ENCODE assay signal across 33 cellular contexts in genomic region chr1:7754234-7754633, GRCh38. TPM values are rescaled to one million over a fixed set of nuclear protein-coding genes. Genes with fewer than 3 reads are reported as not detected.
DNase-seq lines count a peak whose midpoint lies in the region; ATAC-seq, FAIRE-seq and TF ChIP-seq lines count a peak whose summit lies in the region.
"Had no signal": no experiment of that assay in that cellular context is flagged by ENCODE, and none has a peak within 500 bp of the region (broad histone marks: within the 10 kb centered on the region; RNA-seq: fewer than 3 reads in every experiment).

No MANE protein-coding gene starts in this region.

- no peak overlapping the region for H3K9ac ChIP-seq in BLaER1 treated with 17β-estradiol and CSF1 and Interleukin-3, amounts not matched to agents 10 nM and 100 nM
- H3K9ac ChIP-seq: GM23248 had no signal

- H3K4me1 ChIP-seq in BLaER1 treated with 17β-estradiol and CSF1 and Interleukin-3, amounts not matched to agents 10 nM and 100 nM = peaks cover 11 to 32% (median 21%) of the 10 kb centered on the region in 10 experiments
- H3K4me1 ChIP-seq in spleen = peaks cover 6 to 40% (median 29%) of the 10 kb centered on the region in 6 donors
- H3K4me1 ChIP-seq: Caco-2, colonic mucosa, prostate gland had no signal

- H3K4me2 ChIP-seq in BLaER1 treated with 17β-estradiol and CSF1 and Interleukin-3, amounts not matched to agents 10 nM and 100 nM = peak overlapping the region in 8 of 11 experiments; percentile 43 to 78 (median 58); a peak in 13 of 22 replicates
- H3K4me2 ChIP-seq: PC-9 had no signal

- intact Hi-C loops in spleen (cut with DNase I; ENCODE audit: low total_unique reads) = no loop called here

- in situ Hi-C loops in KBM-7 (cut with MboI; ENCODE audit: low pct_unique_long_range_greater_than_20kb, low sequenced_read_pairs) = loop anchor here (10.0 kb wide), 1 partner anchor 79 kb away; no protein-coding TSS in a partner anchor

- no peak overlapping the region for H3K27ac Mint-ChIP-seq in activated CD8-positive, alpha-beta T cell treated with anti-CD3 and anti-CD28 coated beads, Interleukin-2, amount 10 ng/mL, durations not matched to agents 7 days and 5 days
- H3K27ac Mint-ChIP-seq in immature natural killer cell = peak overlapping the region in 5 of 6 donors; percentile 4 to 76 (median 45)
- H3K27ac Mint-ChIP-seq: activated CD4-positive, alpha-beta memory T cell treated with anti-CD3 and anti-CD28 coated beads for 36 hours; activated naive CD8-positive, alpha-beta T cell; T-helper 1 cell treated with Interleukin-12 subunit alpha and Interleukin-12 subunit beta and Interleukin-4 antibody, amounts not matched to agents 30 μg/mL and 1 μg/mL, for 36 hours had no signal

- no peak for ATAC-seq in activated CD8-positive, alpha-beta T cell treated with anti-CD3 and anti-CD28 coated beads, Interleukin-2, amount 10 ng/mL, durations not matched to agents 7 days and 5 days
- no peak for ATAC-seq in GM18498 (IDR thresholded peaks at IDR 0.05; ENCODE audit: unreplicated experiment)
- ATAC-seq: activated CD4-positive, CD25-positive, alpha-beta regulatory T cell treated with anti-CD3 and anti-CD28 coated beads, Interleukin-2, amount 50 U/mL, for 24 hours; Right ventricle myocardium inferior; SK-N-SH treated with all-trans-retinoic acid at 6 μM for 48 hours had no signal

- H3K4me3 ChIP-seq in BLaER1 treated with 17β-estradiol and CSF1 and Interleukin-3, amounts not matched to agents 10 nM and 100 nM = no peak overlapping the region
- H3K4me3 ChIP-seq in spleen = no peak overlapping the region
- H3K4me3 ChIP-seq: ascending aorta, cardiac muscle cell, colonic mucosa, GM23248, left ventricle myocardium inferior, MG63, PC-9, prostate gland, sigmoid colon, tibial nerve had no signal

- POLR2A ChIA-PET in activated CD8-positive, alpha-beta T cell treated with anti-CD3 and anti-CD28 coated beads, Interleukin-2, amount 10 ng/mL, durations not matched to agents 7 days and 5 days (lab: Charles Lee) = interaction anchor here (1.2 kb wide), 1 partner anchor 87 kb away, joined by 3 read pairs; no protein-coding TSS in a partner anchor

- no peak for DNase-seq in GM12891 (ENCODE audit: insufficient read length, low spot score)
- DNase-seq in activated CD8-positive, alpha-beta T cell treated with anti-CD3 and anti-CD28 coated beads, Interleukin-2, amount 10 ng/mL, durations not matched to agents 7 days and 5 days = no peak
- DNase-seq in immature natural killer cell = no peak
- no peak for DNase-seq in spleen
- no peak for DNase-seq in KBM-7
- DNase-seq: activated CD4-positive, alpha-beta memory T cell treated with anti-CD3 and anti-CD28 coated beads for 36 hours; activated effector memory CD4-positive, alpha-beta T cell treated with anti-CD3 and anti-CD28 coated beads, Interleukin-2, amount 50 U/mL, for 16 hours; C1 segment of cervical spinal cord; Caco-2; colonic mucosa; DMS53; effector CD8-positive, alpha-beta T cell; erythroblast; GM23248; left ventricle myocardium inferior; MG63; NCI-H1930; NCI-H524; PC-9; sigmoid colon; stimulated activated CD4-positive, alpha-beta T cell treated with anti-CD3 and anti-CD28 coated beads, Interleukin-4, amount 100 ng/mL, for 24 hours had no signal

- no peaks in the 10 kb centered on the region for H3K9me3 Mint-ChIP-seq in activated CD8-positive, alpha-beta T cell treated with anti-CD3 and anti-CD28 coated beads, Interleukin-2, amount 10 ng/mL, durations not matched to agents 7 days and 5 days (ENCODE audit: insufficient read depth)
- H3K9me3 Mint-ChIP-seq in immature natural killer cell = no peaks in the 10 kb centered on the region
- H3K9me3 Mint-ChIP-seq: activated CD4-positive, alpha-beta memory T cell treated with anti-CD3 and anti-CD28 coated beads for 36 hours; T-helper 1 cell treated with Interleukin-12 subunit alpha and Interleukin-12 subunit beta and Interleukin-4 antibody, amounts not matched to agents 30 μg/mL and 1 μg/mL, for 36 hours had no signal

- FAIRE-seq in GM12891 (lab: Jason Lieb, UNC) = peak; percentile 26
- FAIRE-seq: keratinocyte had no signal

- H3K4me3 Mint-ChIP-seq in activated CD8-positive, alpha-beta T cell treated with anti-CD3 and anti-CD28 coated beads, Interleukin-2, amount 10 ng/mL, durations not matched to agents 7 days and 5 days = peak overlapping the region; percentile 21
- H3K4me3 Mint-ChIP-seq in immature natural killer cell = peak overlapping the region in 4 of 5 donors; percentile 12 to 55 (median 49)
- H3K4me3 Mint-ChIP-seq: activated CD4-positive, alpha-beta memory T cell treated with anti-CD3 and anti-CD28 coated beads for 36 hours; activated naive CD8-positive, alpha-beta T cell; T-helper 1 cell treated with Interleukin-12 subunit alpha and Interleukin-12 subunit beta and Interleukin-4 antibody, amounts not matched to agents 30 μg/mL and 1 μg/mL, for 36 hours had no signal

- no peaks in the 10 kb centered on the region for H3K36me3 Mint-ChIP-seq in activated CD8-positive, alpha-beta T cell treated with anti-CD3 and anti-CD28 coated beads, Interleukin-2, amount 10 ng/mL, durations not matched to agents 7 days and 5 days (ENCODE audit: low read depth)
- no peaks in the 10 kb centered on the region for H3K36me3 Mint-ChIP-seq in immature natural killer cell
- H3K36me3 Mint-ChIP-seq: activated CD4-positive, alpha-beta memory T cell treated with anti-CD3 and anti-CD28 coated beads for 36 hours; activated naive CD8-positive, alpha-beta T cell had no signal

- no peaks in the 10 kb centered on the region for H3K27me3 ChIP-seq in BLaER1 treated with 17β-estradiol and CSF1 and Interleukin-3, amounts not matched to agents 10 nM and 100 nM
- H3K27me3 ChIP-seq in spleen (replicated peaks in 1 of 7) = no peaks in the 10 kb centered on the region
- H3K27me3 ChIP-seq: ascending aorta, cardiac muscle cell, colonic mucosa, MG63, sigmoid colon, tibial nerve had no signal

- H3K4me1 Mint-ChIP-seq in activated CD8-positive, alpha-beta T cell treated with anti-CD3 and anti-CD28 coated beads, Interleukin-2, amount 10 ng/mL, durations not matched to agents 7 days and 5 days (ENCODE audit: low read depth) = peaks cover 30% of the 10 kb centered on the region
- H3K4me1 Mint-ChIP-seq in immature natural killer cell = peaks cover 19 to 21% of the 10 kb centered on the region in 2 donors

- peaks cover 0 to 8% (median 0%) of the 10 kb centered on the region in 11 experiments; a peak in 2 of 22 replicates for H3K36me3 ChIP-seq in BLaER1 treated with 17β-estradiol and CSF1 and Interleukin-3, amounts not matched to agents 10 nM and 100 nM
- peaks cover 0 to 10% (median 0%) of the 10 kb centered on the region in 6 donors for H3K36me3 ChIP-seq in spleen
- H3K36me3 ChIP-seq: ascending aorta, cardiac muscle cell, colonic mucosa, MG63, prostate gland, sigmoid colon had no signal

- no peak for TF ChIP-seq CTCF in spleen (IDR thresholded peaks at IDR 0.05 in 8 of 11, conservative IDR thresholded peaks at IDR 0.05 in 3 of 11)

- peaks cover 4% of the 10 kb centered on the region for H3K27me3 Mint-ChIP-seq in activated CD8-positive, alpha-beta T cell treated with anti-CD3 and anti-CD28 coated beads, Interleukin-2, amount 10 ng/mL, durations not matched to agents 7 days and 5 days (ENCODE audit: low read depth)
- peaks cover 0 to 26% (median under 1%) of the 10 kb centered on the region in 3 donors for H3K27me3 Mint-ChIP-seq in immature natural killer cell (ENCODE audit: low read depth in 3 of 3)

- no peaks in the 10 kb centered on the region for H4K20me1 ChIP-seq in BLaER1 treated with 17β-estradiol and CSF1 and Interleukin-3, amounts not matched to agents 10 nM and 100 nM

- no peaks in the 10 kb centered on the region for H3K9me3 ChIP-seq in BLaER1 treated with 17β-estradiol and CSF1 and Interleukin-3, amounts not matched to agents 10 nM and 100 nM (replicated peaks in 1 of 11)
- H3K9me3 ChIP-seq in spleen = no peaks in the 10 kb centered on the region
- H3K9me3 ChIP-seq: ascending aorta, Caco-2, colonic mucosa, left ventricle myocardium inferior, MG63, prostate gland, sigmoid colon, tibial nerve had no signal

- TF ChIP-seq POLR2A in GM12891 (IDR thresholded peaks at IDR 0.05; ENCODE audit: low read depth, low read length) (no peak), spleen (IDR thresholded peaks at IDR 0.05) (no peak)

- WGBS in spleen, 5 donors = 69 to 81% (median 73%) methylated on average over 3 of the region's 3 CpGs

- CTCF ChIA-PET in activated CD8-positive, alpha-beta T cell treated with anti-CD3 and anti-CD28 coated beads, Interleukin-2, amount 10 ng/mL, durations not matched to agents 7 days and 5 days (lab: Charles Lee) = interaction anchor here (1.2 to 10.7 kb wide), 9 partner anchors 11 to 261 kb away, joined by 3 to 515 read pairs (median 12); no protein-coding TSS in a partner anchor

- peak overlapping the region in 2 of 11 experiments; percentile 27 to 33; a peak in 3 of 22 replicates for H3K27ac ChIP-seq in BLaER1 treated with 17β-estradiol and CSF1 and Interleukin-3, amounts not matched to agents 10 nM and 100 nM
- no peak overlapping the region for H3K27ac ChIP-seq in spleen
- H3K27ac ChIP-seq: ascending aorta, cardiac muscle cell, colonic mucosa, GM23248, left ventricle myocardium inferior, PC-9, prostate gland, sigmoid colon, tibial nerve had no signal

TF ChIP-seq in GM12891, 5 proteins besides CTCF, POLR2A, EP300 and RAD21:
- TF ChIP-seq POU2F2 (IDR thresholded peaks at IDR 0.05; ENCODE audit: low read depth, low read length) = no peak
- no peak for TF ChIP-seq SPI1 (IDR thresholded peaks at IDR 0.05; ENCODE audit: low read depth, low read length)
- TF ChIP-seq POLR2AphosphoS5 (IDR thresholded peaks at IDR 0.05; ENCODE audit: low read depth, low read length) = no peak
- no peak for TF ChIP-seq PAX5 (IDR thresholded peaks at IDR 0.05; ENCODE audit: insufficient read depth, low read length, severe bottlenecking)

RNA-seq across cellular contexts. Expression of gene VAMP3, which starts 16.9 kb away (rescaled TPM):
- polyA plus RNA-seq in GM12891 (2012; ENCODE audit: low read depth, missing spikeins) = 8.1 TPM
- total RNA-seq in activated CD8-positive, alpha-beta T cell treated with anti-CD3 and anti-CD28 coated beads, Interleukin-2, amount 10 ng/mL, durations not matched to agents 7 days and 5 days = 10 to 100 TPM; 32.0 to 33.7 TPM
- polyA plus RNA-seq in immature natural killer cell (10 to 100 TPM; 42.1 to 57.9 (median 51.5) TPM), spleen (10 to 100 TPM; 29.9 to 52.1 (median 31.1) TPM)
- total RNA-seq in spleen = 100 to 1,000 TPM in 3 of 7 donors, 10 to 100 TPM in 4; 71.5 to 181 (median 90.6) TPM

RNA-seq across cellular contexts. Expression of gene PER3, which starts 29.9 kb away (rescaled TPM):
- 3.1 TPM for polyA plus RNA-seq in GM12891 (2012; ENCODE audit: low read depth, missing spikeins)
- total RNA-seq in activated CD8-positive, alpha-beta T cell treated with anti-CD3 and anti-CD28 coated beads, Interleukin-2, amount 10 ng/mL, durations not matched to agents 7 days and 5 days = 1 to 10 TPM in 1 of 2 experiments, under 1 TPM in 1; 0.97 to 1.2 TPM
- polyA plus RNA-seq in immature natural killer cell (1 to 10 TPM; 1.7 to 4.7 (median 3.5) TPM), spleen (1 to 10 TPM; 1.7 to 3.5 (median 3.2) TPM)
- total RNA-seq in spleen = 10 to 100 TPM in 5 of 7 donors, 1 to 10 TPM in 2; 7.7 to 17.5 (median 14.1) TPM

Comparison
In these comparisons a context has a peak if more than half of its experiments do, and no peak if none do; other contexts are left out.
1. RNA of gene PER3, which starts 29.9 kb away (total RNA-seq): 7.7 to 17.5 TPM in spleen; 0.97 to 1.2 TPM in activated CD8-positive, alpha-beta T cell treated with anti-CD3 and anti-CD28 coated beads, Interleukin-2, amount 10 ng/mL, durations not matched to agents 7 days and 5 days; every median in the first group is over 4 times any median in the second.